In genomic region chr16:4898811-4899473, GRCh38 we compare ENCODE assay signal across 31 cellular contexts. TPM values are rescaled to one million over a fixed set of nuclear protein-coding genes. Genes with fewer than 3 reads are reported as not detected.
"Had no signal": no experiment of that assay in that cellular context is flagged by ENCODE, and none has a peak within 500 bp of the region (broad histone marks: within the 10 kb centered on the region; RNA-seq: fewer than 3 reads in every experiment).

No MANE protein-coding gene starts in this region.

- H3K27me3 ChIP-seq: neural progenitor cell, pancreas, sigmoid colon, testis, thyroid gland, transverse colon, upper lobe of left lung, vagina had no signal

- H3K9ac ChIP-seq: neural progenitor cell had no signal

- H3K9me3 ChIP-seq: pancreas, prostate gland, testis, thyroid gland, transverse colon, upper lobe of left lung, vagina had no signal

- H3K27ac ChIP-seq: neural progenitor cell, pancreas, prostate gland, sigmoid colon, stomach, testis, thyroid gland, transverse colon, upper lobe of left lung, vagina had no signal

- H3K27ac Mint-ChIP-seq: mesothelial cell of epicardium; naive B cell; natural killer cell; nephron progenitor cell; neural progenitor cell; stimulated activated naive B cell treated with anti-CD40 and anti-IgM and Interleukin-4, amounts not matched to agents 10 μg/mL and 1 μg/mL and 100 μg/mL, for 72 hours had no signal

- FAIRE-seq: pancreas, small intestine had no signal

- H3K36me3 ChIP-seq: neural progenitor cell, sigmoid colon, transverse colon had no signal

- H3K4me3 Mint-ChIP-seq: mesothelial cell of epicardium; naive B cell; natural killer cell; nephron progenitor cell; neural progenitor cell; stimulated activated naive B cell treated with anti-CD40 and anti-IgM and Interleukin-4, amounts not matched to agents 10 μg/mL and 1 μg/mL and 100 μg/mL, for 72 hours had no signal

- H3K36me3 Mint-ChIP-seq: naive B cell, natural killer cell, neural progenitor cell had no signal

- H3K9me3 Mint-ChIP-seq: natural killer cell had no signal

- H2AFZ ChIP-seq: neural progenitor cell had no signal

- H3K4me1 Mint-ChIP-seq: mesothelial cell of epicardium; naive B cell; natural killer cell; nephron progenitor cell; stimulated activated naive B cell treated with anti-CD40 and anti-IgM and Interleukin-4, amounts not matched to agents 10 μg/mL and 1 μg/mL and 100 μg/mL, for 72 hours had no signal

- H3K4me2 ChIP-seq: neural progenitor cell had no signal

- ATAC-seq: left cardiac atrium; left lobe of liver; left ventricle myocardium superior; natural killer cell; pancreas; right cardiac atrium; stimulated activated naive B cell treated with anti-CD40 and anti-IgM and Interleukin-4, amounts not matched to agents 10 μg/mL and 1 μg/mL and 100 μg/mL, for 72 hours; stimulated activated naive CD8-positive, alpha-beta T cell treated with anti-CD3 and anti-CD28 coated beads, Interleukin-15, Interleukin-2, amounts not matched to agents 100 U/mL and 50 U/mL, for 24 hours had no signal

- H3K4me3 ChIP-seq: lung, neural progenitor cell, pancreas, prostate gland, sigmoid colon, stomach, testis, thyroid gland, transverse colon, upper lobe of left lung, vagina had no signal

- DNase-seq: hippocampal formation; kidney glomerular epithelial cell; left cardiac atrium; left ventricle myocardium superior; mesendoderm; naive B cell; natural killer cell; nephron progenitor cell; pancreas; retina; right cardiac atrium; sigmoid colon; small intestine; stimulated activated CD4-positive, alpha-beta T cell treated with anti-CD3 and anti-CD28 coated beads, Interleukin-1b, Interleukin-23, amount 100 ng/mL, for 48 hours; stimulated activated CD4-positive, alpha-beta T cell treated with anti-CD3 and anti-CD28 coated beads, Interleukin-2, amount 100 ng/mL, for 48 hours; stimulated activated CD4-positive, alpha-beta T cell treated with anti-CD3 and anti-CD28 coated beads, Interleukin-4, amount 100 ng/mL, for 4 hours; stimulated activated CD8-positive, alpha-beta memory T cell treated with anti-CD3 and anti-CD28 coated beads, Interleukin-4, amount 100 ng/mL, for 48 hours; stimulated activated naive B cell treated with anti-CD40 and anti-IgM and Interleukin-4, amounts not matched to agents 10 μg/mL and 1 μg/mL and 100 μg/mL, for 72 hours; stimulated activated naive CD8-positive, alpha-beta T cell treated with anti-CD3 and anti-CD28 coated beads, Interleukin-15, Interleukin-2, amounts not matched to agents 100 U/mL and 50 U/mL, for 24 hours; stomach; testis; thyroid gland; transverse colon had no signal

- H3K4me1 ChIP-seq: neural progenitor cell, pancreas, prostate gland, sigmoid colon, stomach, testis, thyroid gland, transverse colon, vagina had no signal

RNA-seq across cellular contexts. Expression of gene PPL, which starts 38.0 kb away (rescaled TPM):
- total RNA-seq: mononuclear cell, natural killer cell had no signal
